10 cellular contexts compared by ENCODE assay signal in the genomic region with DNA sequence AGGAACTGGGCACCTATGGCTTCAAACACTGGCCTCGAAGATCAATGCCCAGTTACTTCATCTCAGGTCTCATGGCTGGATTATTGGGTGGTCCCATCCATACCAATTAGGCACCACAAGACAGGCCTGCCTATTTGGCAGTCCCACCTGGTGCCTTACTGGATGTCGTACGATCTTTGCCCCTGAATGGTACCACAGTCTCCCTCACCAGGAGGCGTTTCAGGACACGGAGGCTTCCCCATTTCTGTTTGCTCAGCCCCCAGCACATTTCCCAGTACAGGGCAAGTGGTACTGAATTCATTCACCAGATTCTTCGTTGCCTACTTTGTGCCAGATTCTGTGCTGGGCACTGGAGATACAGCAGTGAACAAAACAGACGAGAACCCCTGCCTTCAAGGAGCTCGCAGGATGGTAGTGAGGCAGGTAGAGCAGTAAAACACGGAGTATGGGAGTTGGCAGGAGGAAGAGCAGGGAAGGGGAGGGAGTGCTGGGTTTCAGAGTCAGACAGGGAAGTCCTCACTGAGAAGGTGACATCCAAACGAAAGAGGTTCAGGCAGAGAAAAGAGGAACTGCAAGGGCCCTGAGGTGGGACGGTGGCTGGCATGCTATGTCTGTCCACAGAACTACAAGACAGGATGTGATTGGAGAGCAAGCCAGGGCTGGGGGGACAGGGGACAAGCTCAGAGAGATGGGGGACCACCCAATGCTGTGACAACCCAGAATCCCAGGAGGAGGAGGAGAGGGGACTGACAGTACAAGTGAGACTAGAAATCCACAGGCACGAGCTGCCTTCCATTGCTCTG.
DNase-seq lines count a peak whose midpoint lies in the region; ATAC-seq and TF ChIP-seq lines count a peak whose summit lies in the region.
"Had no signal": no experiment of that assay in that cellular context is flagged by ENCODE, and none has a peak within 500 bp of the region (broad histone marks: within the 10 kb centered on the region; RNA-seq: fewer than 3 reads in every experiment).

No MANE protein-coding gene starts in this region.

- H3K27ac Mint-ChIP-seq in activated CD8-positive, alpha-beta T cell treated with anti-CD3 and anti-CD28 coated beads, Interleukin-2, amount 10 ng/mL, durations not matched to agents 7 days and 5 days = peak overlapping the region; percentile 98
- no peak overlapping the region for H3K27ac Mint-ChIP-seq in neural crest cell (ENCODE audit: unreplicated experiment)

- in situ Hi-C loops in GM13976 (cut with MboI; ENCODE audit: low sequenced_read_pairs, unreplicated experiment) = no loop called here

- H3K4me1 Mint-ChIP-seq in activated CD8-positive, alpha-beta T cell treated with anti-CD3 and anti-CD28 coated beads, Interleukin-2, amount 10 ng/mL, durations not matched to agents 7 days and 5 days (ENCODE audit: low read depth) = peaks cover 82% of the 10 kb centered on the region
- peaks cover 9% of the 10 kb centered on the region for H3K4me1 Mint-ChIP-seq in neural crest cell

- peak; percentile 26 for ATAC-seq in HG03095 (IDR thresholded peaks at IDR 0.05; ENCODE audit: unreplicated experiment)
- ATAC-seq in activated CD8-positive, alpha-beta T cell treated with anti-CD3 and anti-CD28 coated beads, Interleukin-2, amount 10 ng/mL, durations not matched to agents 7 days and 5 days = no peak

- H3K36me3 Mint-ChIP-seq in activated CD8-positive, alpha-beta T cell treated with anti-CD3 and anti-CD28 coated beads, Interleukin-2, amount 10 ng/mL, durations not matched to agents 7 days and 5 days (ENCODE audit: low read depth) = peaks cover 19% of the 10 kb centered on the region
- no peaks in the 10 kb centered on the region for H3K36me3 Mint-ChIP-seq in neural crest cell (ENCODE audit: low read depth)

- POLR2A ChIA-PET in activated CD8-positive, alpha-beta T cell treated with anti-CD3 and anti-CD28 coated beads, Interleukin-2, amount 10 ng/mL, durations not matched to agents 7 days and 5 days (lab: Charles Lee) = interaction anchor here (1.1 to 9.1 kb wide), 2 partner anchors 19 to 62 kb away, joined by 5 to 129 read pairs; no protein-coding TSS in a partner anchor

- H3K9me3 Mint-ChIP-seq in activated CD8-positive, alpha-beta T cell treated with anti-CD3 and anti-CD28 coated beads, Interleukin-2, amount 10 ng/mL, durations not matched to agents 7 days and 5 days (ENCODE audit: insufficient read depth) = no peaks in the 10 kb centered on the region
- H3K9me3 Mint-ChIP-seq in neural crest cell = no peaks in the 10 kb centered on the region

- peak; percentile 63 for DNase-seq in GM13976 (ENCODE audit: low spot score)
- no peak for DNase-seq in activated CD8-positive, alpha-beta T cell treated with anti-CD3 and anti-CD28 coated beads, Interleukin-2, amount 10 ng/mL, durations not matched to agents 7 days and 5 days
- no peak for DNase-seq in neural crest cell (ENCODE audit: low read depth, low spot score)
- DNase-seq in NCI-H1930 (lab: John Stamatoyannopoulos, UW) = no peak
- no peak for DNase-seq in retina
- no peak for DNase-seq in NCI-H2171 (lab: John Stamatoyannopoulos, UW)
- no peak for DNase-seq in activated effector memory CD4-positive, alpha-beta T cell treated with Interleukin-2 at 50 U/mL for 16 hours
- DNase-seq: activated CD8-positive, alpha-beta memory T cell treated with anti-CD3 and anti-CD28 coated beads, Interleukin-2, amount 50 U/mL, for 4 hours; NCI-H69 had no signal

- TF ChIP-seq CTCF in GM13976 (IDR thresholded peaks at IDR 0.05; ENCODE audit: borderline replicate concordance, control extremely low read depth, extremely low read depth, insufficient read depth, missing control alignments) = no peak
- TF ChIP-seq CTCF in neural crest cell (conservative IDR thresholded peaks at IDR 0.05) = no peak

- CTCF ChIA-PET in activated CD8-positive, alpha-beta T cell treated with anti-CD3 and anti-CD28 coated beads, Interleukin-2, amount 10 ng/mL, durations not matched to agents 7 days and 5 days (lab: Charles Lee) = interaction anchor here (1.4 to 6.6 kb wide), 2 partner anchors 18 to 54 kb away, joined by 4 to 66 read pairs; no protein-coding TSS in a partner anchor

- peak overlapping the region; percentile 68 for H3K4me3 Mint-ChIP-seq in activated CD8-positive, alpha-beta T cell treated with anti-CD3 and anti-CD28 coated beads, Interleukin-2, amount 10 ng/mL, durations not matched to agents 7 days and 5 days
- H3K4me3 Mint-ChIP-seq in neural crest cell = peak overlapping the region; percentile 69

- no peaks in the 10 kb centered on the region for H3K27me3 Mint-ChIP-seq in activated CD8-positive, alpha-beta T cell treated with anti-CD3 and anti-CD28 coated beads, Interleukin-2, amount 10 ng/mL, durations not matched to agents 7 days and 5 days (ENCODE audit: low read depth)
- peaks cover 51% of the 10 kb centered on the region for H3K27me3 Mint-ChIP-seq in neural crest cell (ENCODE audit: low read depth)
